ENCODE assay signal across 1 cellular context in genomic region chr11:76491644-76492043, GRCh38.
TF ChIP-seq lines count a peak whose summit lies in the region.

No MANE protein-coding gene starts in this region.

TF ChIP-seq in GM23338, 12 proteins besides CTCF, POLR2A, EP300 and RAD21 (continued from another document):
- TF ChIP-seq ZNF462 (CRISPR knock-in tag; IDR thresholded peaks at IDR 0.05) (no peak), ZNF331 (CRISPR knock-in tag; IDR thresholded peaks at IDR 0.05; ENCODE audit: low read depth) (no peak)
